8 cellular contexts compared by ENCODE assay signal in the genomic region with DNA sequence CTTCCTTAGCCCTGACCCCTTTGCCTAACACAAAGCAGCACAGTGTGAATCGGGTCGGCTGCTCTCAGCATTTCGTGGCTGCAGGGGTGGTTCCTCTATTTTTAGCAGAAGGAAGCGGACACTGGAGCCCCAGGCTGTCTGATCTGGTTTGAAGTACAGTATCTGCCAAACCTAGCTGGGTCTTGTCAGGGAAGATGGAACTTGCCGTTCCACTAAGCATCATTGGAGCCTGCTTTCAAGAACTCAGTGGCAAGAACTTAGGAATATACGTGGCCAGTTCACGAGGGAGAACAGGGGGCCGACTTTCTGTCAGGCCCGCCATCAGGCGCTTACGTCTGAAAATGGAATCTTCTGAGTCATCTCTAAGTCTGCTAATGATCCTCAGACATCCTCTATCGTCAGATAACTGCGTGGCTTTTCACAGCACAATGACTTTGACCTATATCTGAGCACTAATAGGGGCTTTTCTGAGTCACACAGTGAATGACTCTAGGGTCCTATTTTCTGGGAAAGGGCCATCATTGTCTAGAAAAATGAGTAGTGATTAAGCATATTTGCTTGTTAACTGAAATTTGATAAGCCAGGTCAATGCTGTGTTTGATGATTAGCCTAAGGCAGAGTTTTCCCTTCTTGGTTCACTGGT. TPM values are rescaled to one million over a fixed set of nuclear protein-coding genes. Genes with fewer than 3 reads are reported as not detected.
DNase-seq lines count a peak whose midpoint lies in the region; ATAC-seq and TF ChIP-seq lines count a peak whose summit lies in the region.

No MANE protein-coding gene starts in this region.

- H3K4me1 Mint-ChIP-seq in activated naive CD4-positive, alpha-beta T cell treated with anti-CD3 and anti-CD28 coated beads, Interleukin-2, amount 10 ng/mL, durations not matched to agents 7 days and 5 days: peaks cover 58% of the 10 kb centered on the region

- no peak for TF ChIP-seq CTCF in GM12864 (IDR thresholded peaks at IDR 0.05; ENCODE audit: low read depth, low read length, missing control alignments)
- no peak for TF ChIP-seq CTCF in heart right ventricle (IDR thresholded peaks at IDR 0.05)

- 32 to 42% methylated on average over 13 of the region's 13 CpGs for WGBS in heart right ventricle, 2 donors

- intact Hi-C loops in heart right ventricle (cut with DNase I): no loop called here

- peaks cover 52% of the 10 kb centered on the region for H3K36me3 Mint-ChIP-seq in activated naive CD4-positive, alpha-beta T cell treated with anti-CD3 and anti-CD28 coated beads, Interleukin-2, amount 10 ng/mL, durations not matched to agents 7 days and 5 days

- no peaks in the 10 kb centered on the region for H3K9me3 ChIP-seq in heart right ventricle

- no peaks in the 10 kb centered on the region for H3K27me3 Mint-ChIP-seq in activated naive CD4-positive, alpha-beta T cell treated with anti-CD3 and anti-CD28 coated beads, Interleukin-2, amount 10 ng/mL, durations not matched to agents 7 days and 5 days

- H3K36me3 ChIP-seq in heart right ventricle: peaks cover 0 to 95% (median 11%) of the 10 kb centered on the region in 9 donors

- ATAC-seq in HG02884 (IDR thresholded peaks at IDR 0.05; ENCODE audit: unreplicated experiment) (peak; percentile 59), heart right ventricle (peak; percentile 73 to 93 (median 90))

- H3K4me3 ChIP-seq in GM12864 (ENCODE audit: low read depth, low read length) (no peak overlapping the region; the same call in 1 of the 2 replicates), heart right ventricle (peak overlapping the region in 1 of 10 donors; percentile 16)

- H3K27me3 ChIP-seq in heart right ventricle: no peaks in the 10 kb centered on the region

- peak overlapping the region; percentile 97 for H3K27ac Mint-ChIP-seq in activated naive CD4-positive, alpha-beta T cell treated with anti-CD3 and anti-CD28 coated beads, Interleukin-2, amount 10 ng/mL, durations not matched to agents 7 days and 5 days

- DNase-seq in GM12864 (ENCODE audit: low read depth) (peak; percentile 49), SIG-M5 treated with dmso at 0.1 percent for 504 hours (lab: John Stamatoyannopoulos, UW; ENCODE audit: unreplicated experiment) (peak; percentile 85), heart right ventricle (peak; percentile 41 to 71), DMS53 (lab: John Stamatoyannopoulos, UW) (no peak), DMS53 treated with DMSO at 0.1 percent for 48 hours (lab: John Stamatoyannopoulos, UW; ENCODE audit: unreplicated experiment) (no peak)
- DNase-seq in activated naive CD4-positive, alpha-beta T cell treated with anti-CD3 and anti-CD28 coated beads, Interleukin-2, amount 10 ng/mL, durations not matched to agents 7 days and 5 days: peak; percentile 47
- peak; percentile 26 to 40 for DNase-seq in stimulated activated CD4-positive, alpha-beta T cell treated with anti-CD3 and anti-CD28 coated beads, Interleukin-12 subunit alpha, Interleukin-12 subunit beta, amount 100 ng/mL, for 24 hours (ENCODE audit: low read depth in 2 of 2)

- H3K4me3 Mint-ChIP-seq in activated naive CD4-positive, alpha-beta T cell treated with anti-CD3 and anti-CD28 coated beads, Interleukin-2, amount 10 ng/mL, durations not matched to agents 7 days and 5 days: peak overlapping the region; percentile 62

- H3K4me1 ChIP-seq in heart right ventricle: peaks cover 6 to 40% (median 17%) of the 10 kb centered on the region in 9 donors

- no peaks in the 10 kb centered on the region for H3K9me3 Mint-ChIP-seq in activated naive CD4-positive, alpha-beta T cell treated with anti-CD3 and anti-CD28 coated beads, Interleukin-2, amount 10 ng/mL, durations not matched to agents 7 days and 5 days

- CTCF ChIA-PET in activated naive CD4-positive, alpha-beta T cell treated with anti-CD3 and anti-CD28 coated beads, Interleukin-2, amount 10 ng/mL, durations not matched to agents 7 days and 5 days (lab: Charles Lee): interaction anchor here (1.2 to 4.8 kb wide), 4 partner anchors 9 to 22 kb away, joined by 3 to 21 read pairs (median 8); no protein-coding TSS in a partner anchor

- peak overlapping the region; percentile 6 to 91 (median 55) for H3K27ac ChIP-seq in heart right ventricle

RNA-seq across cellular contexts. Expression of a gene that starts 43.3 kb away (rescaled TPM):
- 10 to 100 TPM in 3 of 10 donors, 1 to 10 TPM in 7; 3.6 to 16.2 (median 7.0) TPM for total RNA-seq in heart right ventricle
- polyA plus RNA-seq in heart right ventricle: 1 to 10 TPM; 2.0 to 8.0 TPM

Comparison
In these comparisons a context has a peak if more than half of its experiments do, and no peak if none do; other contexts are left out.
1. DNase-seq: peak in GM12864 (single experiment), SIG-M5 treated with dmso at 0.1 percent for 504 hours (single experiment), activated naive CD4-positive, alpha-beta T cell treated with anti-CD3 and anti-CD28 coated beads, Interleukin-2, amount 10 ng/mL, durations not matched to agents 7 days and 5 days (single experiment), heart right ventricle (2 of 2) and stimulated activated CD4-positive, alpha-beta T cell treated with anti-CD3 and anti-CD28 coated beads, Interleukin-12 subunit alpha, Interleukin-12 subunit beta, amount 100 ng/mL, for 24 hours (2 of 2); none in DMS53 (single experiment) and DMS53 treated with DMSO at 0.1 percent for 48 hours (single experiment).